7 cellular contexts compared by ENCODE assay signal in the genomic region with DNA sequence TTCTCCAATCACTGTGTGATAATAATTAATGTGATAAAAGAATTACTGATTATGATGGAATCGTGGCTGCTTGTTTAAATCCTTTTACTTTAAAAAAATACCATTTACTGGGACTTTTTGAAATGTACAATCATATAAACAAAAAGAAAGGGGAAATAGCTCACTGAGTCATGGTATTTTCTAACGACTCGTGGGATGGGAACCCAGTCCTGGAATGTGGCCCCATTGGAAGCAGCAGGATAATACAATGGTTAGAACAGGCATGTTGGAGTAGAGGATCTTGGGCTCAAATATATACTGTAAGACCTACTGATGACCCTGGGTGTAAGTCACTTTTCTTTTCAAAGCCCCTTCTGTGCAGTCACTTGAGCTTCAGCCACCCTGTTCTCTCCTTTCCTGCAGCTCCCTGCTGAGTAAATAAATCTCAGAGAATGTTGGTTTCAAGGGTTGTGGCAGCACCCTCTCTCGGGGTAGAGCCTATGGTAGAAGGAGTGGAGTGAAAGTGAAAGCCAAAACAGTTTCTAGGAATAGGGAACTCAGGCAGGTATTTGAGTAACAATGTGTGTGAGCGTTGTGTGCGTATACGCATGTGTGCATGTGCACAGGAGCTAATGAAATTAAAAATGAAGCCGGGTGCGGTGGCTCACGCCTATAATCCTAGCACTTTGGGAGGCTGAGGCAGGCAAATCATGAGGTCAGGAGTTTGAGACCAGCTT. TPM values are rescaled to one million over a fixed set of nuclear protein-coding genes. Genes with fewer than 3 reads are reported as not detected.
DNase-seq lines count a peak whose midpoint lies in the region; ATAC-seq and TF ChIP-seq lines count a peak whose summit lies in the region.

No MANE protein-coding gene starts in this region.

- H3K4me3 ChIP-seq in colonic mucosa, result peak overlapping the region; percentile 16

- ATAC-seq in GM18505 (IDR thresholded peaks at IDR 0.05; ENCODE audit: unreplicated experiment) (peak; percentile 89), GM21786 (IDR thresholded peaks at IDR 0.05; ENCODE audit: unreplicated experiment) (peak; percentile 86)

- no peaks in the 10 kb centered on the region for H3K36me3 ChIP-seq in colonic mucosa

- TF ChIP-seq CTCF in colonic mucosa (IDR thresholded peaks at IDR 0.05) (no peak), progenitor cell of endocrine pancreas (IDR thresholded peaks at IDR 0.05; ENCODE audit: unreplicated experiment) (no peak)

- H3K27ac Mint-ChIP-seq in progenitor cell of endocrine pancreas, result peak overlapping the region; percentile 88

- no peaks in the 10 kb centered on the region for H3K9me3 Mint-ChIP-seq in progenitor cell of endocrine pancreas (ENCODE audit: low read depth)

- no peaks in the 10 kb centered on the region for H3K9me3 ChIP-seq in colonic mucosa

- H3K27me3 Mint-ChIP-seq in progenitor cell of endocrine pancreas, result no peaks in the 10 kb centered on the region

- H3K4me3 Mint-ChIP-seq in progenitor cell of endocrine pancreas (ENCODE audit: low read depth), result no peak overlapping the region

- H3K4me1 ChIP-seq in colonic mucosa, result peaks cover 6% of the 10 kb centered on the region

- H3K9ac ChIP-seq in colonic mucosa (ENCODE audit: low read depth in 2 of 2, low read length in 2 of 2), result peak overlapping the region; percentile 3 to 39

- peaks cover 20% of the 10 kb centered on the region for H3K4me1 Mint-ChIP-seq in progenitor cell of endocrine pancreas (ENCODE audit: low read depth)

- intact Hi-C loops in colonic mucosa (cut with DNase I), result no loop called here

- peak overlapping the region; percentile 65 for H3K27ac ChIP-seq in colonic mucosa

- no peak for TF ChIP-seq POLR2A in GM18505 (IDR thresholded peaks at IDR 0.05; ENCODE audit: borderline replicate concordance, extremely low read depth, insufficient read depth, insufficient read length)

- no peaks in the 10 kb centered on the region for H3K27me3 ChIP-seq in colonic mucosa

- H3K36me3 Mint-ChIP-seq in progenitor cell of endocrine pancreas (ENCODE audit: insufficient read depth), result no peaks in the 10 kb centered on the region

- DNase-seq in MV-4-11 (lab: John Stamatoyannopoulos, UW) (peak; percentile 67), colonic mucosa (peak; percentile 60), progenitor cell of endocrine pancreas (ENCODE audit: low spot score, unreplicated experiment) (no peak), DMS 273 (lab: John Stamatoyannopoulos, UW; ENCODE audit: unreplicated experiment) (no peak), NCI-H1930 (lab: John Stamatoyannopoulos, UW) (no peak)

RNA-seq across cellular contexts. Expression of gene LARP1, which starts 40.7 kb away (rescaled TPM):
- total RNA-seq in colonic mucosa (100 to 1,000 TPM; 116 to 201 TPM), progenitor cell of endocrine pancreas (225 and 234 TPM in 2 replicates)

Comparison
In these comparisons a context has a peak if more than half of its experiments do, and no peak if none do; other contexts are left out.
1. DNase-seq: peak in MV-4-11 (single experiment) and colonic mucosa (single experiment); none in progenitor cell of endocrine pancreas (single experiment), DMS 273 (single experiment) and NCI-H1930 (0 of 2).